Comparison of ENCODE assay signal across 8 cellular contexts in genomic region chr18:76349067-76349715, GRCh38.
DNase-seq lines count a peak whose midpoint lies in the region; ATAC-seq and TF ChIP-seq lines count a peak whose summit lies in the region.

No MANE protein-coding gene starts in this region.

- no peak overlapping the region for H3K9ac ChIP-seq in SK-N-SH
- no peak overlapping the region for H3K9ac ChIP-seq in rectal smooth muscle tissue (ENCODE audit: low read length)

- DNase-seq in DMS114 treated with DMSO at 0.1 percent for 48 hours (lab: John Stamatoyannopoulos, UW; ENCODE audit: unreplicated experiment) (peak; percentile 31), NCI-H1092 (lab: John Stamatoyannopoulos, UW) (peak; percentile 88), SK-N-SH (peak; percentile 73), left ventricle myocardium inferior (peak; percentile 35)
- DNase-seq in activated naive CD8-positive, alpha-beta T cell treated with anti-CD3 and anti-CD28 coated beads, Interleukin-2, amount 10 ng/mL, durations not matched to agents 7 days and 5 days: peak; percentile 63

- H3K36me3 Mint-ChIP-seq in activated naive CD8-positive, alpha-beta T cell treated with anti-CD3 and anti-CD28 coated beads, Interleukin-2, amount 10 ng/mL, durations not matched to agents 7 days and 5 days: peaks cover 1% of the 10 kb centered on the region

- H3K4me1 ChIP-seq in SK-N-SH (ENCODE audit: control insufficient read depth in 1 of 2, insufficient read depth in 2 of 2, low read depth in 1 of 2, low read length in 1 of 2): peaks cover 7 to 12% of the 10 kb centered on the region in 2 experiments; a peak in 3 of 4 replicates
- H3K4me1 ChIP-seq in left ventricle myocardium inferior: peaks cover 8% of the 10 kb centered on the region
- H3K4me1 ChIP-seq in rectal smooth muscle tissue (ENCODE audit: control insufficient read depth, insufficient read depth, low read length): peaks cover 9% of the 10 kb centered on the region

- peaks cover 5% of the 10 kb centered on the region for H3K9me3 Mint-ChIP-seq in activated naive CD8-positive, alpha-beta T cell treated with anti-CD3 and anti-CD28 coated beads, Interleukin-2, amount 10 ng/mL, durations not matched to agents 7 days and 5 days

- H3K9me2 ChIP-seq in SK-N-SH: no peaks in the 10 kb centered on the region

- H3K4me2 ChIP-seq in SK-N-SH: no peak overlapping the region

- 29% methylated on average over 27 of the region's 29 CpGs for WGBS in SK-N-SH (ENCODE audit: low lambda C conversion rate)

- peak overlapping the region; percentile 48 for H3K4me3 Mint-ChIP-seq in activated naive CD8-positive, alpha-beta T cell treated with anti-CD3 and anti-CD28 coated beads, Interleukin-2, amount 10 ng/mL, durations not matched to agents 7 days and 5 days

- CTCF ChIA-PET in SK-N-SH (lab: Yijun Ruan, JAX): interaction anchor here (0.9 to 1.7 kb wide), 7 partner anchors 9 to 1999 kb away, joined by 3 to 4 read pairs (median 3); no protein-coding TSS in a partner anchor

- H3K9me3 ChIP-seq in SK-N-SH (no peaks in the 10 kb centered on the region), left ventricle myocardium inferior (replicated peaks) (peaks cover 6% of the 10 kb centered on the region)

- H3K4me3 ChIP-seq in SK-N-SH (ENCODE audit: low read depth in 2 of 2, low read length in 1 of 2): peak overlapping the region in 1 of 2 experiments; percentile 38; a peak in 1 of 4 replicates
- H3K4me3 ChIP-seq in left ventricle myocardium inferior: peak overlapping the region; percentile 32
- peak overlapping the region; percentile 50 for H3K4me3 ChIP-seq in rectal smooth muscle tissue (ENCODE audit: low read length)

- H3K27me3 ChIP-seq in SK-N-SH (ENCODE audit: insufficient read depth): no peaks in the 10 kb centered on the region
- H3K27me3 ChIP-seq in left ventricle myocardium inferior (ENCODE audit: low read depth): peaks cover 21% of the 10 kb centered on the region
- H3K27me3 ChIP-seq in rectal smooth muscle tissue (ENCODE audit: control insufficient read depth, insufficient read depth, low read length): no peaks in the 10 kb centered on the region

- no peaks in the 10 kb centered on the region for H3F3A ChIP-seq in SK-N-SH (replicated peaks; ENCODE audit: insufficient read depth)

- TF ChIP-seq EP300 in SK-N-SH (IDR thresholded peaks at IDR 0.05; ENCODE audit: borderline replicate concordance in 1 of 2, low read depth in 1 of 2, low read length in 1 of 2): no peak

- peaks cover 6% of the 10 kb centered on the region for H3K4me1 Mint-ChIP-seq in activated naive CD8-positive, alpha-beta T cell treated with anti-CD3 and anti-CD28 coated beads, Interleukin-2, amount 10 ng/mL, durations not matched to agents 7 days and 5 days

- H3K27ac Mint-ChIP-seq in activated naive CD8-positive, alpha-beta T cell treated with anti-CD3 and anti-CD28 coated beads, Interleukin-2, amount 10 ng/mL, durations not matched to agents 7 days and 5 days: peak overlapping the region; percentile 64

- H3K79me2 ChIP-seq in SK-N-SH (ENCODE audit: insufficient read depth): no peaks in the 10 kb centered on the region

- H2AFZ ChIP-seq in SK-N-SH (ENCODE audit: low read depth): no peak overlapping the region

- no peaks in the 10 kb centered on the region for H3K36me3 ChIP-seq in SK-N-SH (replicated peaks in 1 of 2; ENCODE audit: control insufficient read depth in 1 of 2, insufficient read depth in 2 of 2, low read length in 1 of 2)
- H3K36me3 ChIP-seq in left ventricle myocardium inferior: no peaks in the 10 kb centered on the region
- H3K36me3 ChIP-seq in rectal smooth muscle tissue (ENCODE audit: control insufficient read depth, insufficient read depth, low read length): no peaks in the 10 kb centered on the region

- H4K20me1 ChIP-seq in SK-N-SH (ENCODE audit: insufficient read depth): no peaks in the 10 kb centered on the region

- peak; percentile 91 for TF ChIP-seq RAD21 in SK-N-SH (IDR thresholded peaks at IDR 0.05; ENCODE audit: low read length)

- no peak overlapping the region for H3K27ac ChIP-seq in SK-N-SH (ENCODE audit: low read depth in 2 of 2, low read length in 1 of 2)
- no peak overlapping the region for H3K27ac ChIP-seq in left ventricle myocardium inferior (replicated peaks)
- no peak overlapping the region for H3K27ac ChIP-seq in rectal smooth muscle tissue (ENCODE audit: low read depth, low read length)

- POLR2A ChIA-PET in SK-N-SH (lab: Yijun Ruan, JAX): no interaction called here
- POLR2A ChIA-PET in activated naive CD8-positive, alpha-beta T cell treated with anti-CD3 and anti-CD28 coated beads, Interleukin-2, amount 10 ng/mL, durations not matched to agents 7 days and 5 days (lab: Charles Lee): no interaction called here

- peak; percentile 53 for ATAC-seq in GM21737 (IDR thresholded peaks at IDR 0.05; ENCODE audit: unreplicated experiment)
- ATAC-seq in activated naive CD8-positive, alpha-beta T cell treated with anti-CD3 and anti-CD28 coated beads, Interleukin-2, amount 10 ng/mL, durations not matched to agents 7 days and 5 days (ENCODE audit: low read depth): peak; percentile 44
- ATAC-seq in HG03097 (IDR thresholded peaks at IDR 0.05; ENCODE audit: low FRiP score, unreplicated experiment): no peak

- intact Hi-C loops in left ventricle myocardium inferior (cut with micrococcal nuclease): no loop called here

- peaks cover 2% of the 10 kb centered on the region for H3K27me3 Mint-ChIP-seq in activated naive CD8-positive, alpha-beta T cell treated with anti-CD3 and anti-CD28 coated beads, Interleukin-2, amount 10 ng/mL, durations not matched to agents 7 days and 5 days

- peak; percentile 86 for TF ChIP-seq CTCF in SK-N-SH (IDR thresholded peaks at IDR 0.05)
- peak; percentile 89 for TF ChIP-seq CTCF in left ventricle myocardium inferior (IDR thresholded peaks at IDR 0.05; ENCODE audit: borderline replicate concordance)

TF ChIP-seq in SK-N-SH, 30 proteins besides CTCF, POLR2A, EP300 and RAD21:
- TF ChIP-seq CHD2 (IDR thresholded peaks at IDR 0.05; ENCODE audit: low read length, partially characterized antibody): peak; percentile 31
- peak; percentile 63 for TF ChIP-seq SMC3 (IDR thresholded peaks at IDR 0.05; ENCODE audit: low read depth, low read length)
- no peak for TF ChIP-seq TCF12 (IDR thresholded peaks at IDR 0.05)

Comparison
In these comparisons a context has a peak if more than half of its experiments do, and no peak if none do; other contexts are left out.
1. DNase-seq: peak in every context shown above with its lines; median percentile 88 in NCI-H1092; 73 in SK-N-SH; 63 in activated naive CD8-positive, alpha-beta T cell treated with anti-CD3 and anti-CD28 coated beads, Interleukin-2, amount 10 ng/mL, durations not matched to agents 7 days and 5 days; 35 in left ventricle myocardium inferior; 31 in DMS114 treated with DMSO at 0.1 percent for 48 hours.